In the genomic region with DNA sequence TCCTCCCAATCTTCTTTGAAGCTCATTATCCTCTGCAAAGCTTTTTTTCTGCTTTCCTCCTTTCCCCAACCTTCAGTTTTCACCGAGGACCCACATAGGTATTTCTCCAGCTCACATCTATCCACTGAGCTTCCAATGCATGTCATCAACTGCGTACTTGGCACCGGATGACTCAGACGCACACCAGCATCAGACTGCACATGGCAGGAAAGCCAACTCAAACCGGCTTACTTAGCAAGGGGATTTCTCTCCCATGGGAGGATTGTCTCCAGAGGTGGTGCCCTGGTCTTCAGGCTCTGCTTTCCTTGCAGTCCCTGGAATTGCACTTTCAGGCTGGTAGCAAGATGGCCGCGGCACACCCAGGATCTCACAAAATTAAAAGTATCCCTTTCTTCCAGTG, we compare ENCODE assay signal across 8 cellular contexts. TPM values are rescaled to one million over a fixed set of nuclear protein-coding genes. Genes with fewer than 3 reads are reported as not detected.
DNase-seq lines count a peak whose midpoint lies in the region; ATAC-seq and TF ChIP-seq lines count a peak whose summit lies in the region.

No MANE protein-coding gene starts in this region.

- H3K9me3 ChIP-seq in esophagus (ENCODE audit: control insufficient read depth in 2 of 2, insufficient read depth in 1 of 2, low read depth in 1 of 2, low read length in 1 of 2): no peaks in the 10 kb centered on the region

- TF ChIP-seq CTCF in WTC11 (IDR thresholded peaks at IDR 0.05): no peak

- H3K9me3 Mint-ChIP-seq in WTC11: peaks cover 3% of the 10 kb centered on the region; the same call in 1 of the 2 replicates

- DNase-seq in EH (ENCODE audit: low read depth) (peak; percentile 35), WTC11 (ENCODE audit: low spot score) (no peak), pulmonary artery endothelial cell (ENCODE audit: low read depth, low spot score) (peak; percentile 78), NCI-H524 treated with DMSO at 0.1 percent for 48 hours (lab: John Stamatoyannopoulos, UW) (no peak), AML-193 (lab: John Stamatoyannopoulos, UW) (no peak)

- ATAC-seq in WTC11 (no peak), HG03378 (IDR thresholded peaks at IDR 0.05; ENCODE audit: unreplicated experiment) (no peak), HG02852 (IDR thresholded peaks at IDR 0.05; ENCODE audit: unreplicated experiment) (no peak)

- H3K4me1 Mint-ChIP-seq in WTC11: peaks cover 30% of the 10 kb centered on the region

- WGBS in esophagus, 2 donors: 70 to 73% methylated on average over 7 of the region's 7 CpGs

- H3K36me3 ChIP-seq in esophagus (ENCODE audit: control insufficient read depth in 2 of 2, insufficient read depth in 2 of 2, low read length in 1 of 2): no peaks in the 10 kb centered on the region

- peak overlapping the region; percentile 98 to 100 for H3K27ac ChIP-seq in esophagus (ENCODE audit: low read depth in 2 of 2, low read length in 1 of 2)

- H3K27ac Mint-ChIP-seq in WTC11: peak overlapping the region; percentile 96

- H3K36me3 Mint-ChIP-seq in WTC11: peaks cover 4% of the 10 kb centered on the region; the same call in 1 of the 2 replicates

- POLR2A ChIA-PET in WTC11 (lab: Charles Lee): no interaction called here

- peaks cover 0 to 5% of the 10 kb centered on the region in 2 donors for H3K4me1 ChIP-seq in esophagus (ENCODE audit: control insufficient read depth in 2 of 2, insufficient read depth in 2 of 2, low read length in 1 of 2)

- no peak overlapping the region for H3K4me3 ChIP-seq in esophagus (ENCODE audit: low read depth in 1 of 2, low read length in 2 of 2)

- CTCF ChIA-PET in WTC11 (lab: Charles Lee): interaction anchor here (1.2 kb wide), 1 partner anchor 364 kb away, joined by 3 read pairs; no protein-coding TSS in a partner anchor

- no peaks in the 10 kb centered on the region for H3K27me3 ChIP-seq in esophagus (ENCODE audit: control insufficient read depth in 1 of 2, insufficient read depth in 2 of 2, low read length in 2 of 2)

- no peaks in the 10 kb centered on the region for H3K27me3 Mint-ChIP-seq in WTC11 (ENCODE audit: low read depth)

- peak overlapping the region; percentile 87 for H3K4me3 Mint-ChIP-seq in WTC11

TF ChIP-seq in WTC11, 78 proteins besides CTCF, POLR2A, EP300 and RAD21:
- TF ChIP-seq ZNF138 (CRISPR knock-in tag; conservative IDR thresholded peaks at IDR 0.05): no peak
- TF ChIP-seq, protein P1, sequence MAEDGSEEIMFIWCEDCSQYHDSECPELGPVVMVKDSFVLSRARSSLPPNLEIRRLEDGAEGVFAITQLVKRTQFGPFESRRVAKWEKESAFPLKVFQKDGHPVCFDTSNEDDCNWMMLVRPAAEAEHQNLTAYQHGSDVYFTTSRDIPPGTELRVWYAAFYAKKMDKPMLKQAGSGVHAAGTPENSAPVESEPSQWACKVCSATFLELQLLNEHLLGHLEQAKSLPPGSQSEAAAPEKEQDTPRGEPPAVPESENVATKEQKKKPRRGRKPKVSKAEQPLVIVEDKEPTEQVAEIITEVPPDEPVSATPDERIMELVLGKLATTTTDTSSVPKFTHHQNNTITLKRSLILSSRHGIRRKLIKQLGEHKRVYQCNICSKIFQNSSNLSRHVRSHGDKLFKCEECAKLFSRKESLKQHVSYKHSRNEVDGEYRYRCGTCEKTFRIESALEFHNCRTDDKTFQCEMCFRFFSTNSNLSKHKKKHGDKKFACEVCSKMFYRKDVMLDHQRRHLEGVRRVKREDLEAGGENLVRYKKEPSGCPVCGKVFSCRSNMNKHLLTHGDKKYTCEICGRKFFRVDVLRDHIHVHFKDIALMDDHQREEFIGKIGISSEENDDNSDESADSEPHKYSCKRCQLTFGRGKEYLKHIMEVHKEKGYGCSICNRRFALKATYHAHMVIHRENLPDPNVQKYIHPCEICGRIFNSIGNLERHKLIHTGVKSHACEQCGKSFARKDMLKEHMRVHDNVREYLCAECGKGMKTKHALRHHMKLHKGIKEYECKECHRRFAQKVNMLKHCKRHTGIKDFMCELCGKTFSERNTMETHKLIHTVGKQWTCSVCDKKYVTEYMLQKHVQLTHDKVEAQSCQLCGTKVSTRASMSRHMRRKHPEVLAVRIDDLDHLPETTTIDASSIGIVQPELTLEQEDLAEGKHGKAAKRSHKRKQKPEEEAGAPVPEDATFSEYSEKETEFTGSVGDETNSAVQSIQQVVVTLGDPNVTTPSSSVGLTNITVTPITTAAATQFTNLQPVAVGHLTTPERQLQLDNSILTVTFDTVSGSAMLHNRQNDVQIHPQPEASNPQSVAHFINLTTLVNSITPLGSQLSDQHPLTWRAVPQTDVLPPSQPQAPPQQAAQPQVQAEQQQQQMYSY (CRISPR knock-in tag; IDR thresholded peaks at IDR 0.05): no peak
TF ChIP-seq in WTC11: peak in this region for 0.

RNA-seq across cellular contexts. Expression of gene AKTIP, which starts 1.7 kb away (rescaled TPM):
- 19.9 TPM in 3 replicates for total RNA-seq in WTC11 (2021)
- polyA plus RNA-seq in esophagus: 10 to 100 TPM; 22.5 to 27.2 TPM
- 23.2 and 35.1 TPM in 2 replicates for total RNA-seq in pulmonary artery endothelial cell

Comparison
In these comparisons a context has a peak if more than half of its experiments do, and no peak if none do; other contexts are left out.
1. DNase-seq: peak in EH (single experiment) and pulmonary artery endothelial cell (single experiment); none in WTC11 (single experiment), NCI-H524 treated with DMSO at 0.1 percent for 48 hours (single experiment) and AML-193 (0 of 2).